15 cellular contexts compared by ENCODE assay signal in the genomic region with DNA sequence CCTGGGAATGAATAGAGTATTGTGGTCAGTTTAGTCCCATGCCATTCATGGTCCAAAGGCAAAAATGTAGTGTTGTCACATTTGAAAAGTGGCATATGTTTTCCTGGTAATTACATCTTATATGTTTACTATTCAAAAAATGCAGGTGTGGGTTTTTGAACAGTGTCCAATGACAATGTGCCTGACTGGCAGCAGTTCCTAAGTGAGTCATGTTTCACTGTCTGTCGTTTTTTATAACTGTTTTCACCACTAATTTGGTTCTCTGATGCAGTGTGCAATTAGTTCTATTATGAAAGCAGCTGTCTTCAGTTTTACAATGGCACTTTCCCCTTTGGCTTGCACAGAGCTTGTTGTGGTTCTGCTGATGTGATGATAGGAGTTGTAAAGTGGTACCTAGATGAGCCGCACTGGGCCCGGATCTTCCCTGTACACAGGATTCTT.
DNase-seq lines count a peak whose midpoint lies in the region; ATAC-seq and FAIRE-seq lines count a peak whose summit lies in the region.
"Had no signal": no experiment of that assay in that cellular context is flagged by ENCODE, and none has a peak within 500 bp of the region (broad histone marks: within the 10 kb centered on the region; RNA-seq: fewer than 3 reads in every experiment).

No MANE protein-coding gene starts in this region.

- no peaks in the 10 kb centered on the region for H3K36me3 Mint-ChIP-seq in activated naive CD4-positive, alpha-beta T cell treated with anti-CD3 and anti-CD28 coated beads for 36 hours (ENCODE audit: low read depth)
- H3K36me3 Mint-ChIP-seq: activated naive CD4-positive, alpha-beta T cell treated with anti-CD3 and anti-CD28 coated beads, Interleukin-2, amount 50 U/mL, for 24 hours had no signal

- no peak overlapping the region for H3K27ac Mint-ChIP-seq in activated naive CD4-positive, alpha-beta T cell treated with anti-CD3 and anti-CD28 coated beads for 36 hours
- H3K27ac Mint-ChIP-seq: activated naive CD4-positive, alpha-beta T cell treated with anti-CD3 and anti-CD28 coated beads, Interleukin-2, amount 50 U/mL, for 24 hours had no signal

- H3K9me3 Mint-ChIP-seq in activated naive CD4-positive, alpha-beta T cell treated with anti-CD3 and anti-CD28 coated beads for 36 hours = no peaks in the 10 kb centered on the region

- FAIRE-seq in urothelium cell line (lab: Jason Lieb, UNC) = peak; percentile 70
- FAIRE-seq: GM12892, GM19239, H54 had no signal

- no peak overlapping the region for H3K4me3 Mint-ChIP-seq in activated naive CD4-positive, alpha-beta T cell treated with anti-CD3 and anti-CD28 coated beads for 36 hours
- H3K4me3 Mint-ChIP-seq: activated naive CD4-positive, alpha-beta T cell treated with anti-CD3 and anti-CD28 coated beads, Interleukin-2, amount 50 U/mL, for 24 hours had no signal

- ATAC-seq in GM19463 (IDR thresholded peaks at IDR 0.05; ENCODE audit: unreplicated experiment) = no peak
- ATAC-seq: esophagus mucosa had no signal

- no peaks in the 10 kb centered on the region for H3K4me1 Mint-ChIP-seq in activated naive CD4-positive, alpha-beta T cell treated with anti-CD3 and anti-CD28 coated beads for 36 hours (ENCODE audit: low read depth)
- H3K4me1 Mint-ChIP-seq: activated naive CD4-positive, alpha-beta T cell treated with anti-CD3 and anti-CD28 coated beads, Interleukin-2, amount 50 U/mL, for 24 hours had no signal

- DNase-seq in NCI-H510A treated with DMSO at 0.1 percent for 48 hours (lab: John Stamatoyannopoulos, UW) (peak; percentile 19), NCI-H510A (lab: John Stamatoyannopoulos, UW) (no peak), NCI-H2196 treated with DMSO at 0.1 percent for 48 hours (lab: John Stamatoyannopoulos, UW; ENCODE audit: unreplicated experiment) (peak; percentile 56), SK-N-DZ (ENCODE audit: low spot score) (peak; percentile 47), urothelium cell line (ENCODE audit: low spot score) (peak; percentile 35), ecto neural progenitor cell (ENCODE audit: low spot score) (no peak)
- no peak for DNase-seq in activated naive CD4-positive, alpha-beta T cell treated with anti-CD3 and anti-CD28 coated beads for 36 hours
- DNase-seq: MV-4-11, transverse colon had no signal

- H3K27me3 Mint-ChIP-seq in activated naive CD4-positive, alpha-beta T cell treated with anti-CD3 and anti-CD28 coated beads for 36 hours (ENCODE audit: low read depth) = peaks cover 3% of the 10 kb centered on the region

- intact Hi-C loops in activated naive CD4-positive, alpha-beta T cell treated with anti-CD3 and anti-CD28 coated beads for 36 hours (cut with micrococcal nuclease) = no loop called here

- CTCF ChIA-PET in activated naive CD4-positive, alpha-beta T cell treated with anti-CD3 and anti-CD28 coated beads for 36 hours (lab: Charles Lee) = no interaction called here

Comparison
In these comparisons a context has a peak if more than half of its experiments do, and no peak if none do; other contexts are left out.
1. DNase-seq: peak in NCI-H510A treated with DMSO at 0.1 percent for 48 hours (single experiment), NCI-H2196 treated with DMSO at 0.1 percent for 48 hours (single experiment), SK-N-DZ (single experiment) and urothelium cell line (single experiment); none in NCI-H510A (single experiment), ecto neural progenitor cell (single experiment) and activated naive CD4-positive, alpha-beta T cell treated with anti-CD3 and anti-CD28 coated beads for 36 hours (single experiment).